In the genomic region with DNA sequence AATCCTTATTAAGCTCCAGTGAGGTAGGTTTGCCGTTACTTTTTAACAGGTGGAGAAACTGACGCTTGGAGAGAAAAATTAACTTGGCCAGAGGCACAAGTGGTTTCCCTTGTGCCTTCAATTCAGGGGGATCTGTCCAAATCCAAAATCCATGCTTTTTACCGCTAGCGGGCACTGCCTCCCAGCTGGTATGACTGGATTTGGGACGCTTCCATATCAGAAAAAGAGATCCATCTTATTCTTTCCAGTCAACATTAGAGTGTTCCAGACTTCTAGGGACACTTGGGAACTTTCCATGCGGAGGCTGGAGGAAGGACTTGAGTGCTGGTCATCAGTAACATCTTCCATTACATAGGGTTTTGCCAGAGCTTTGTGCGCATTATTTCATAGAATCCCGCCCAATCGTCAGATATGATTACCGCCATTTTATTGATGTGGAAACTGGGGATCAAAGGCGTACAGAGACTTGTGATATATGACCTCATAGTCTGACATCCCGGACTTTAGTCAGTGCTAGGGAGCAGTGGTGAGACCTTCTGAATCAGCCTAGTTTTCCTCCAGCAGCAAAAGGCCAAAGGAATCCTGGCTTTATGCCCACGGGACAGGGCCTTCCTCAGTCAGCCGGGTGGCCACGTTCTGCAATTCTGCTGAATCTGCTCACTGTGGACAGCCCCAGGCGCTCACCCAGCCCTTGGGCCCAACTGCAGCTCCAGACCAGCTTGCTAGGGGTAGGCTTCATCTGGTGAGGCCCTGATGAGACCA, we compare ENCODE assay signal across 6 cellular contexts. TPM values are rescaled to one million over a fixed set of nuclear protein-coding genes. Genes with fewer than 3 reads are reported as not detected.
A peak's percentile ranks its signal among the peaks of the same experiment; 100 is the strongest.
DNase-seq lines count a peak whose midpoint lies in the region; ATAC-seq and TF ChIP-seq lines count a peak whose summit lies in the region.

No MANE protein-coding gene starts in this region.

- ATAC-seq in activated naive CD4-positive, alpha-beta T cell treated with anti-CD3 and anti-CD28 coated beads, Interleukin-2, amount 50 U/mL, for 72 hours = no peak
- ATAC-seq in mucosa of descending colon = peak; percentile 6
- no peak for ATAC-seq in HG03457 (IDR thresholded peaks at IDR 0.05; ENCODE audit: unreplicated experiment)
- no peak for ATAC-seq in GM19395 (IDR thresholded peaks at IDR 0.05; ENCODE audit: unreplicated experiment)
- ATAC-seq in HG03342 (IDR thresholded peaks at IDR 0.05; ENCODE audit: unreplicated experiment) = no peak

- TF ChIP-seq CTCF in mucosa of descending colon (IDR thresholded peaks at IDR 0.05) = no peak

- H3K36me3 Mint-ChIP-seq in activated naive CD4-positive, alpha-beta T cell treated with anti-CD3 and anti-CD28 coated beads, Interleukin-2, amount 50 U/mL, for 72 hours = peaks cover 14 to 19% of the 10 kb centered on the region in 2 donors

- peak overlapping the region; percentile 92 to 99 for H3K27ac Mint-ChIP-seq in activated naive CD4-positive, alpha-beta T cell treated with anti-CD3 and anti-CD28 coated beads, Interleukin-2, amount 50 U/mL, for 72 hours

- no peak overlapping the region for H3K4me3 ChIP-seq in mucosa of descending colon

- in situ Hi-C loops in G401 (cut with HindIII; ENCODE audit: low sequenced_read_pairs) = no loop called here

- H3K9me3 ChIP-seq in mucosa of descending colon = no peaks in the 10 kb centered on the region

- peaks cover 0 to 4% of the 10 kb centered on the region in 2 donors for H3K9me3 Mint-ChIP-seq in activated naive CD4-positive, alpha-beta T cell treated with anti-CD3 and anti-CD28 coated beads, Interleukin-2, amount 50 U/mL, for 72 hours

- intact Hi-C loops in mucosa of descending colon (cut with DNase I, micrococcal nuclease) = no loop called here

- H3K36me3 ChIP-seq in mucosa of descending colon (ENCODE audit: low read depth) = no peaks in the 10 kb centered on the region

- H3K4me1 ChIP-seq in mucosa of descending colon (ENCODE audit: low read depth) = peaks cover 10% of the 10 kb centered on the region

- DNase-seq in G401 (ENCODE audit: low spot score) (peak; percentile 68), mucosa of descending colon (peak; percentile 35 to 62 (median 39))
- no peak for DNase-seq in activated naive CD4-positive, alpha-beta T cell treated with anti-CD3 and anti-CD28 coated beads, Interleukin-2, amount 50 U/mL, for 72 hours (ENCODE audit: low spot score in 2 of 2)

RNA-seq across cellular contexts. Expression of a gene that starts 1.1 kb away (rescaled TPM):
- total RNA-seq in G401 (2014; rRNA removed; shearing (Covaris generic)) = 196 and 216 TPM in 2 replicates
- total RNA-seq in activated naive CD4-positive, alpha-beta T cell treated with anti-CD3 and anti-CD28 coated beads, Interleukin-2, amount 50 U/mL, for 72 hours = 100 to 1,000 TPM; 162 to 166 TPM
- total RNA-seq in mucosa of descending colon = 10 to 100 TPM in 2 of 3 donors, 1 to 10 TPM in 1; 10.0 to 29.4 (median 25.3) TPM

RNA-seq across cellular contexts. Expression of a gene that starts 45.0 kb away (rescaled TPM):
- 61.5 and 65.6 TPM in 2 replicates for total RNA-seq in G401 (2014; rRNA removed; shearing (Covaris generic))
- total RNA-seq in activated naive CD4-positive, alpha-beta T cell treated with anti-CD3 and anti-CD28 coated beads, Interleukin-2, amount 50 U/mL, for 72 hours = 10 to 100 TPM; 29.4 to 38.5 TPM
- 10 to 100 TPM; 63.5 to 69.1 (median 67.9) TPM for total RNA-seq in mucosa of descending colon

RNA-seq across cellular contexts. Expression of a gene that starts 55.9 kb away (rescaled TPM):
- not detected in 2 replicates for total RNA-seq in G401 (2014; rRNA removed; shearing (Covaris generic))
- total RNA-seq in activated naive CD4-positive, alpha-beta T cell treated with anti-CD3 and anti-CD28 coated beads, Interleukin-2, amount 50 U/mL, for 72 hours = under 1 TPM; 0.60 to 0.73 TPM
- total RNA-seq in mucosa of descending colon = 1 to 10 TPM; 1.2 to 3.2 (median 2.2) TPM

Comparison
In these comparisons a context has a peak if more than half of its experiments do, and no peak if none do; other contexts are left out.
1. DNase-seq: peak in G401 (single experiment) and mucosa of descending colon (3 of 3); none in activated naive CD4-positive, alpha-beta T cell treated with anti-CD3 and anti-CD28 coated beads, Interleukin-2, amount 50 U/mL, for 72 hours (0 of 2).